ENCODE assay signal across 10 cellular contexts in the genomic region with DNA sequence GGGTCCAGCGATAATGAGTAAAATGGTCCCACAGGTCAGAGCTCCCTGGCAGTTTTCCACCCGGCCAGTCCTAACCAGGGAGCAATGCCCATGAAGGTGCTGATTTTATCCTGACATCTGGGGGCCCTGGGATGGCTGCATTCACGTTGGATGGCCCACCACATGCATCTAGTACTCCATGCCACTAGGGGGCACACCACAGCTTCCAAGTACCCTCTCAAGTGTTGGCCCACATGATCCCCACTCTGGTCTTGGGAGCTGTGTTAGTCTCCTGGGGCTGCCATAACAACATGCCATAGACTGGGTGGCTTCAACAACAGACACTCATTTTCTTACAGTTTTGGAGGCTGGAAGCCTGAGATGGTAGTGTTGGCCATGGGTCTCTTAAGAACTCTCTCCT.
DNase-seq lines count a peak whose midpoint lies in the region; ATAC-seq, FAIRE-seq and TF ChIP-seq lines count a peak whose summit lies in the region.
"Had no signal": no experiment of that assay in that cellular context is flagged by ENCODE, and none has a peak within 500 bp of the region (broad histone marks: within the 10 kb centered on the region; RNA-seq: fewer than 3 reads in every experiment).

No MANE protein-coding gene starts in this region.

- BruUV-seq in Calu3 (replicated peaks; lab: Mats Ljungman, UMichigan) = no TSS peak

- H3K9me3 ChIP-seq in lower lobe of right lung (no peaks in the 10 kb centered on the region), mucosa of descending colon (no peaks in the 10 kb centered on the region), small intestine (ENCODE audit: control insufficient read depth, low read depth) (no peaks in the 10 kb centered on the region)

- no peak for FAIRE-seq in small intestine (lab: Jason Lieb, UNC)

- H3K27me3 Mint-ChIP-seq in Calu3 (ENCODE audit: unreplicated experiment) (no peaks in the 10 kb centered on the region), HFFc6 (ENCODE audit: insufficient read depth) (peaks cover 6% of the 10 kb centered on the region; the same call in 1 of the 2 replicates), WTC11 (ENCODE audit: low read depth) (peaks cover 2% of the 10 kb centered on the region; the same call in 1 of the 2 replicates)
- H3K27me3 Mint-ChIP-seq: natural killer cell treated with Interleukin-12 subunit alpha and Interleukin-12 subunit beta and Interleukin-15 and Interleukin-18, amount 100 ng/mL, for 72 hours had no signal

- H3K9me3 Mint-ChIP-seq in Calu3 (ENCODE audit: low read depth, unreplicated experiment) (no peaks in the 10 kb centered on the region), HFFc6 (no peaks in the 10 kb centered on the region), WTC11 (no peaks in the 10 kb centered on the region)
- H3K9me3 Mint-ChIP-seq: natural killer cell treated with Interleukin-12 subunit alpha and Interleukin-12 subunit beta and Interleukin-15 and Interleukin-18, amount 100 ng/mL, for 72 hours had no signal

- WGBS in small intestine, 3 donors = 77 to 82% (median 79%) methylated on average over 3 of the region's 3 CpGs

- H3K36me3 ChIP-seq in lower lobe of right lung (no peaks in the 10 kb centered on the region), mucosa of descending colon (ENCODE audit: low read depth) (no peaks in the 10 kb centered on the region), small intestine (ENCODE audit: control insufficient read depth in 2 of 2, insufficient read depth in 2 of 2, low read length in 2 of 2) (no peaks in the 10 kb centered on the region)

- H3K27me3 ChIP-seq in lower lobe of right lung (ENCODE audit: low read depth) (no peaks in the 10 kb centered on the region), small intestine (ENCODE audit: control insufficient read depth in 2 of 2, insufficient read depth in 2 of 2, low read length in 2 of 2) (no peaks in the 10 kb centered on the region)

- H3K27ac Mint-ChIP-seq in Calu3 (ENCODE audit: unreplicated experiment) (no peak overlapping the region), HFFc6 (no peak overlapping the region), WTC11 (no peak overlapping the region)

- POLR2A ChIA-PET in WTC11 (lab: Charles Lee) = interaction anchor here (0.5 kb wide), 1 partner anchor 206 kb away, joined by 3 read pairs; no protein-coding TSS in a partner anchor

- peaks cover 41% of the 10 kb centered on the region for H3K4me1 ChIP-seq in lower lobe of right lung
- no peaks in the 10 kb centered on the region for H3K4me1 ChIP-seq in mucosa of descending colon (ENCODE audit: low read depth)
- no peaks in the 10 kb centered on the region for H3K4me1 ChIP-seq in small intestine (ENCODE audit: control insufficient read depth in 2 of 2, insufficient read depth in 1 of 2, low read depth in 1 of 2, low read length in 1 of 2)

- peak; percentile 27 for DNase-seq in Calu3
- no peak for DNase-seq in HFFc6
- DNase-seq in WTC11 (ENCODE audit: low spot score) = peak; percentile 60
- no peak for DNase-seq in lower lobe of right lung
- DNase-seq in mucosa of descending colon = no peak
- DNase-seq in small intestine = no peak
- DNase-seq: central memory CD4-positive, alpha-beta T cell had no signal

- H3K27ac ChIP-seq in lower lobe of right lung (no peak overlapping the region), small intestine (ENCODE audit: low read depth in 1 of 2, low read length in 1 of 2) (no peak overlapping the region)

- intact Hi-C loops in Calu3 (cut with micrococcal nuclease; ENCODE audit: unreplicated experiment) = loop anchor here (5.0 kb wide), 1 partner anchor 372 kb away; no protein-coding TSS in a partner anchor
- intact Hi-C loops in lower lobe of right lung (cut with DNase I) = no loop called here
- intact Hi-C loops in mucosa of descending colon (cut with DNase I, micrococcal nuclease) = loop anchor here (10.0 kb wide), 3 partner anchors 224 to 374 kb away; partner anchors contain the start of gene SLCO3A1 (in 1 of the 2)

- CTCF ChIA-PET in Calu3 (lab: Charles Lee) (interaction anchor here (0.5 to 2.3 kb wide), 5 partner anchors 97 to 373 kb away, joined by 4 to 12 read pairs (median 6); partner anchors contain the start of gene SLCO3A1), WTC11 (lab: Charles Lee) (interaction anchor here (0.5 to 3.9 kb wide), 27 partner anchors 10 to 776 kb away, joined by 3 to 44 read pairs (median 4); partner anchors contain the start of genes SLCO3A1 and ST8SIA2)

- peak; percentile 25 for ATAC-seq in WTC11
- ATAC-seq in lower lobe of right lung = no peak
- ATAC-seq in mucosa of descending colon = no peak
- ATAC-seq in GM18873 (IDR thresholded peaks at IDR 0.05; ENCODE audit: low FRiP score, unreplicated experiment) = no peak
- ATAC-seq in HG02759 (IDR thresholded peaks at IDR 0.05; ENCODE audit: unreplicated experiment) = no peak

- H3K36me3 Mint-ChIP-seq in Calu3 (ENCODE audit: insufficient read depth, unreplicated experiment) (peaks cover 10% of the 10 kb centered on the region), HFFc6 (ENCODE audit: low read depth) (no peaks in the 10 kb centered on the region), WTC11 (no peaks in the 10 kb centered on the region)
- H3K36me3 Mint-ChIP-seq: natural killer cell treated with Interleukin-12 subunit alpha and Interleukin-12 subunit beta and Interleukin-15 and Interleukin-18, amount 100 ng/mL, for 72 hours had no signal

- TF ChIP-seq CTCF in Calu3 (IDR thresholded peaks at IDR 0.05; ENCODE audit: unreplicated experiment) (no peak), HFFc6 (IDR thresholded peaks at IDR 0.05) (peak; percentile 60), WTC11 (IDR thresholded peaks at IDR 0.05) (peak; percentile 57), lower lobe of right lung (IDR thresholded peaks at IDR 0.05) (peak; percentile 27), mucosa of descending colon (IDR thresholded peaks at IDR 0.05) (no peak)

- peaks cover 26% of the 10 kb centered on the region for H3K4me1 Mint-ChIP-seq in Calu3 (ENCODE audit: low read depth, unreplicated experiment)
- H3K4me1 Mint-ChIP-seq in HFFc6 (ENCODE audit: low read depth) = peaks cover 11% of the 10 kb centered on the region
- H3K4me1 Mint-ChIP-seq in WTC11 = peaks cover 13% of the 10 kb centered on the region

- no peak overlapping the region for H3K4me3 ChIP-seq in lower lobe of right lung
- H3K4me3 ChIP-seq in mucosa of descending colon = no peak overlapping the region
- H3K4me3 ChIP-seq in small intestine (ENCODE audit: low read depth in 1 of 2, low read length in 2 of 2) = no peak overlapping the region

- no peak overlapping the region for H3K4me3 Mint-ChIP-seq in Calu3 (ENCODE audit: low read depth, unreplicated experiment)
- H3K4me3 Mint-ChIP-seq in HFFc6 = no peak overlapping the region
- no peak overlapping the region for H3K4me3 Mint-ChIP-seq in WTC11
- H3K4me3 Mint-ChIP-seq: natural killer cell treated with Interleukin-12 subunit alpha and Interleukin-12 subunit beta and Interleukin-15 and Interleukin-18, amount 100 ng/mL, for 72 hours had no signal

TF ChIP-seq in WTC11, 78 proteins besides CTCF, POLR2A, EP300 and RAD21:
- TF ChIP-seq USF2 (CRISPR knock-in tag; IDR thresholded peaks at IDR 0.05) (peak; percentile 48; the same call in 1 of the 2 replicates), FOXJ3 (CRISPR knock-in tag; IDR thresholded peaks at IDR 0.05; ENCODE audit: borderline replicate concordance) (no peak)

Comparison
In these comparisons a context has a peak if more than half of its experiments do, and no peak if none do; other contexts are left out.
1. DNase-seq: peak in Calu3 (single experiment) and WTC11 (single experiment); none in HFFc6 (single experiment), lower lobe of right lung (single experiment), mucosa of descending colon (0 of 3) and small intestine (single experiment).
2. CTCF ChIP-seq: peak in HFFc6 (single experiment), WTC11 (single experiment) and lower lobe of right lung (single experiment); none in Calu3 (single experiment) and mucosa of descending colon (single experiment).